Comparison of ENCODE assay signal across 11 cellular contexts in the genomic region with DNA sequence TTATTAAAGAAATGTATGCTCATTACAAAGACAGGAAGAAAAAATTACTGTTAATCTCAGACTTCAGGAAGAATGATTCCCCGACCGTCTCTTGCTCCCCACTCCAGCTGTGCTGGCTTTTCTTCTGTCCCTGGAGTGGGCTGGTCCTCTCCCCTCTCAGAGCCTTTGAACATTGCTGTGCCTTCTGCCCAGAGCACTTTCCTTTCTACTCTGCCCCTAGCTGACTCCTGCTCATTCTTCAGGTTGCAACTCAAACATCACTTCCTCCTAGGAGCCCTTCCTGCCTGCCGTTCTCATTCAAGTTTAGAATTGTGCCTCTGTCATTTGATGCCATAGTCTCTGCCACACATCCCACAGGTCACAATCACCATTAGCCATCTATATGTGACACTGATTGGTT.
"Had no signal": no experiment of that assay in that cellular context is flagged by ENCODE, and none has a peak within 500 bp of the region (broad histone marks: within the 10 kb centered on the region; RNA-seq: fewer than 3 reads in every experiment).

No MANE protein-coding gene starts in this region.

- ATAC-seq: gastroesophageal sphincter, sciatic nerve had no signal

- H3K4me3 ChIP-seq: gastroesophageal sphincter, ovary, spleen, upper lobe of left lung had no signal

- H3K36me3 ChIP-seq: gastroesophageal sphincter, ovary, spleen, upper lobe of left lung had no signal

- H3K9me3 ChIP-seq: gastroesophageal sphincter, ovary, spleen, upper lobe of left lung had no signal

- H3K4me1 ChIP-seq: spleen had no signal

- H3K27ac ChIP-seq: gastroesophageal sphincter, ovary, spleen, upper lobe of left lung had no signal

- H3K27me3 ChIP-seq: gastroesophageal sphincter, ovary, upper lobe of left lung had no signal

- DNase-seq: activated CD4-positive, alpha-beta memory T cell treated with anti-CD3 and anti-CD28 coated beads, Interleukin-2, amount 10 ng/mL, durations not matched to agents 7 days and 5 days; activated CD4-positive, alpha-beta T cell treated with anti-CD3 and anti-CD28 coated beads for 4 hours; activated naive CD4-positive, alpha-beta T cell treated with anti-CD3 and anti-CD28 coated beads, Interleukin-2, amount 50 U/mL, for 16 hours; activated T-cell treated with anti-CD3 and anti-CD28 coated beads, Interleukin-2, amount 50 U/mL, for 24 hours; erythroblast; kidney; ovary; spleen had no signal
